ENCODE assay signal across 38 cellular contexts in the genomic region with DNA sequence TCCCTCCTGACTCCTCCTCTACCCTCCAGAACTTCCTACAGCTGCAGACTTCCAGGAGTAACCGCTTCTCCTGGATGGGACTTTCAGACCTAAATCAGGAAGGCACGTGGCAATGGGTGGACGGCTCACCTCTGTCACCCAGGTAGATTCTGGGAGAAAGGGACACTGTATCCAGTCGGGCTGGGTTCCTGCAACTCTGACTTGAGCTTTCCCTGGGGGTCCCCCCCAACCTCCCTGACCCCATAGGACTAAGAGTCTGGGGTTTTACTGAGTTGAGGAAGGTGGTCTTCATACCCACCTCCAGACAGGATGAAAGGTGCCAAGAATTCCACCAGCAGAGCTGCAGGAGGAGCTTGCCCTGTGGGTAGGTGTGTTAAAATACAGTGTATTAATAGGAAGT. TPM values are rescaled to one million over a fixed set of nuclear protein-coding genes. Genes with fewer than 3 reads are reported as not detected.
"Had no signal": no experiment of that assay in that cellular context is flagged by ENCODE, and none has a peak within 500 bp of the region (broad histone marks: within the 10 kb centered on the region; RNA-seq: fewer than 3 reads in every experiment).

No MANE protein-coding gene starts in this region.

- ATAC-seq: activated CD8-positive, alpha-beta T cell treated with anti-CD3 and anti-CD28 coated beads for 36 hours; activated naive CD4-positive, alpha-beta T cell treated with anti-CD3 and anti-CD28 coated beads, Interleukin-2, amount 50 U/mL, for 72 hours; activated T-cell treated with anti-CD3 and anti-CD28 coated beads, Interleukin-2, amount 50 U/mL, for 4 hours; activated T-cell treated with anti-CD3 and anti-CD28 coated beads, Interleukin-2, amount 50 U/mL, for 72 hours; activated T-helper 17 cell treated with anti-CD3 and anti-CD28 coated beads, Interleukin-2, amount 50 U/mL, for 72 hours; body of pancreas had no signal

- H3K4me1 ChIP-seq: adrenal gland, body of pancreas, breast epithelium had no signal

- H3K27ac ChIP-seq: adrenal gland, body of pancreas, brain microvascular endothelial cell, breast epithelium, VCaP had no signal

- H3K27me3 ChIP-seq: adrenal gland, body of pancreas, brain microvascular endothelial cell had no signal

- H3K27ac Mint-ChIP-seq: activated B cell treated with CpG ODN at 0.5 μM for 24 hours; activated CD4-positive, alpha-beta memory T cell treated with anti-CD3 and anti-CD28 coated beads for 36 hours; activated CD4-positive, alpha-beta T cell treated with anti-CD3 and anti-CD28 coated beads, Interleukin-2, amount 10 ng/mL, durations not matched to agents 24 days and 14 days; activated CD8-positive, alpha-beta T cell treated with anti-CD3 and anti-CD28 coated beads for 36 hours; activated naive CD4-positive, alpha-beta T cell treated with anti-CD3 and anti-CD28 coated beads for 36 hours; activated naive CD4-positive, alpha-beta T cell treated with anti-CD3 and anti-CD28 coated beads, Interleukin-2, amount 50 U/mL, for 72 hours; activated naive CD8-positive, alpha-beta T cell treated with anti-CD3 and anti-CD28 coated beads for 36 hours; activated T-cell treated with anti-CD3 and anti-CD28 coated beads, Interleukin-2, amount 50 U/mL, for 72 hours; activated T-helper 1 cell treated with anti-CD3 and anti-CD28 coated beads, Interleukin-12 subunit alpha, Interleukin-12 subunit beta, Interleukin-2, Interleukin-4 antibody, amounts not matched to agents 30 ng/mL and 10 ng/mL and 1 ng/mL, durations not matched to agents 14 hours and 24 hours and 36 hours; activated T-helper 17 cell treated with anti-CD3 and anti-CD28 coated beads, Interleukin-2, amount 50 U/mL, for 72 hours; T-helper 1 cell treated with Interleukin-12 subunit alpha and Interleukin-12 subunit beta and Interleukin-4 antibody, amounts not matched to agents 30 μg/mL and 1 μg/mL, for 36 hours; T-helper 2 cell treated with Interferon-gamma antibody and Interleukin-4, amounts not matched to agents 5 μg/mL and 100 μg/mL, for 36 hours had no signal

- H3K4me3 ChIP-seq: adrenal gland, body of pancreas, breast epithelium had no signal

- H3K36me3 Mint-ChIP-seq: activated naive CD4-positive, alpha-beta T cell treated with anti-CD3 and anti-CD28 coated beads, Interleukin-2, amount 50 U/mL, for 72 hours; activated naive CD8-positive, alpha-beta T cell treated with anti-CD3 and anti-CD28 coated beads for 36 hours had no signal

- H3K4me3 Mint-ChIP-seq: activated B cell treated with CpG ODN at 0.5 μM for 24 hours; activated CD4-positive, alpha-beta memory T cell treated with anti-CD3 and anti-CD28 coated beads for 36 hours; activated CD4-positive, alpha-beta T cell treated with anti-CD3 and anti-CD28 coated beads, Interleukin-2, amount 10 ng/mL, durations not matched to agents 24 days and 14 days; activated CD8-positive, alpha-beta T cell treated with anti-CD3 and anti-CD28 coated beads for 36 hours; activated naive CD4-positive, alpha-beta T cell treated with anti-CD3 and anti-CD28 coated beads for 36 hours; activated naive CD8-positive, alpha-beta T cell treated with anti-CD3 and anti-CD28 coated beads for 36 hours; activated T-cell treated with anti-CD3 and anti-CD28 coated beads, Interleukin-2, amount 50 U/mL, for 4 hours; activated T-cell treated with anti-CD3 and anti-CD28 coated beads, Interleukin-2, amount 50 U/mL, for 72 hours; activated T-helper 1 cell treated with anti-CD3 and anti-CD28 coated beads, Interleukin-12 subunit alpha, Interleukin-12 subunit beta, Interleukin-2, Interleukin-4 antibody, amounts not matched to agents 30 ng/mL and 10 ng/mL and 1 ng/mL, durations not matched to agents 14 hours and 24 hours and 36 hours; activated T-helper 17 cell treated with anti-CD3 and anti-CD28 coated beads, Interleukin-2, amount 50 U/mL, for 72 hours; T-helper 1 cell treated with Interleukin-12 subunit alpha and Interleukin-12 subunit beta and Interleukin-4 antibody, amounts not matched to agents 30 μg/mL and 1 μg/mL, for 36 hours; T-helper 2 cell treated with Interferon-gamma antibody and Interleukin-4, amounts not matched to agents 5 μg/mL and 100 μg/mL, for 36 hours had no signal

- H3K9me3 Mint-ChIP-seq: activated B cell treated with CpG ODN at 0.5 μM for 24 hours; activated CD4-positive, alpha-beta memory T cell treated with anti-CD3 and anti-CD28 coated beads for 36 hours; activated CD8-positive, alpha-beta T cell treated with anti-CD3 and anti-CD28 coated beads for 36 hours; activated naive CD4-positive, alpha-beta T cell treated with anti-CD3 and anti-CD28 coated beads for 36 hours; activated naive CD4-positive, alpha-beta T cell treated with anti-CD3 and anti-CD28 coated beads, Interleukin-2, amount 50 U/mL, for 72 hours; activated T-cell treated with anti-CD3 and anti-CD28 coated beads, Interleukin-2, amount 50 U/mL, for 4 hours; activated T-cell treated with anti-CD3 and anti-CD28 coated beads, Interleukin-2, amount 50 U/mL, for 72 hours; activated T-helper 17 cell treated with anti-CD3 and anti-CD28 coated beads, Interleukin-2, amount 50 U/mL, for 72 hours; T-helper 2 cell treated with Interferon-gamma antibody and Interleukin-4, amounts not matched to agents 5 μg/mL and 100 μg/mL, for 36 hours had no signal

- H3K36me3 ChIP-seq: adrenal gland, brain microvascular endothelial cell, breast epithelium had no signal

- FAIRE-seq: astrocyte, TTC549 had no signal

- H3K9me3 ChIP-seq: adrenal gland, body of pancreas, breast epithelium had no signal

- DNase-seq: activated B cell treated with CpG ODN at 0.5 μM for 24 hours; activated CD4-positive, alpha-beta memory T cell treated with anti-CD3 and anti-CD28 coated beads for 36 hours; activated CD4-positive, alpha-beta T cell treated with anti-CD3 and anti-CD28 coated beads for 4 hours; activated CD4-positive, alpha-beta T cell treated with anti-CD3 and anti-CD28 coated beads, Interleukin-2, amount 10 ng/mL, durations not matched to agents 24 days and 14 days; activated CD4-positive, alpha-beta T cell treated with anti-CD3 and anti-CD28 coated beads, Interleukin-2, amount 50 U/mL, for 1 hour; activated CD4-positive, alpha-beta T cell treated with anti-CD3 and anti-CD28 coated beads, Interleukin-2, amount 50 U/mL, for 4 hours; activated CD4-positive, CD25-positive, alpha-beta regulatory T cell treated with anti-CD3 and anti-CD28 coated beads, Interleukin-2, amount 50 U/mL, for 72 hours; activated CD8-positive, alpha-beta memory T cell treated with anti-CD3 and anti-CD28 coated beads, Interleukin-2, amount 50 U/mL, for 4 hours; activated CD8-positive, alpha-beta T cell treated with anti-CD3 and anti-CD28 coated beads for 36 hours; activated effector memory CD4-positive, alpha-beta T cell treated with anti-CD3 and anti-CD28 coated beads, Interleukin-2, amount 50 U/mL, for 16 hours; activated gamma-delta T cell treated with Interleukin-2 at 50 U/mL for 16 hours; activated naive CD4-positive, alpha-beta T cell; activated naive CD4-positive, alpha-beta T cell treated with anti-CD3 and anti-CD28 coated beads for 36 hours; activated naive CD4-positive, alpha-beta T cell treated with anti-CD3 and anti-CD28 coated beads, Interleukin-2, amount 50 U/mL, for 16 hours; activated naive CD8-positive, alpha-beta T cell treated with anti-CD3 and anti-CD28 coated beads for 36 hours; activated T-cell treated with anti-CD3 and anti-CD28 coated beads, Interleukin-2, amount 50 U/mL, for 4 hours; activated T-cell treated with anti-CD3 and anti-CD28 coated beads, Interleukin-2, amount 50 U/mL, for 72 hours; adrenal gland; amniotic stem cell; body of pancreas; brain microvascular endothelial cell; central memory CD4-positive, alpha-beta T cell; T-helper 1 cell; T-helper 2 cell; T-helper 9 cell had no signal

RNA-seq across cellular contexts. Expression of a gene that starts 4.4 kb away (rescaled TPM):
- total RNA-seq: activated CD4-positive, alpha-beta memory T cell treated with anti-CD3 and anti-CD28 coated beads for 36 hours; activated CD4-positive, alpha-beta T cell treated with anti-CD3 and anti-CD28 coated beads, Interleukin-2, amount 10 ng/mL, durations not matched to agents 24 days and 14 days; activated CD8-positive, alpha-beta memory T cell treated with anti-CD3 and anti-CD28 coated beads for 36 hours; activated CD8-positive, alpha-beta T cell treated with anti-CD3 and anti-CD28 coated beads for 36 hours; activated naive CD4-positive, alpha-beta T cell treated with anti-CD3 and anti-CD28 coated beads for 36 hours; activated naive CD4-positive, alpha-beta T cell treated with anti-CD3 and anti-CD28 coated beads, Interleukin-2, amount 50 U/mL, for 72 hours; activated naive CD8-positive, alpha-beta T cell treated with anti-CD3 and anti-CD28 coated beads for 36 hours; activated T-cell treated with anti-CD3 and anti-CD28 coated beads, Interleukin-2, amount 50 U/mL, for 4 hours; activated T-cell treated with anti-CD3 and anti-CD28 coated beads, Interleukin-2, amount 50 U/mL, for 72 hours; activated T-helper 1 cell treated with anti-CD3 and anti-CD28 coated beads, Interleukin-12 subunit alpha, Interleukin-12 subunit beta, Interleukin-2, Interleukin-4 antibody, amounts not matched to agents 30 ng/mL and 10 ng/mL and 1 ng/mL, durations not matched to agents 14 hours and 24 hours and 36 hours; activated T-helper 17 cell treated with anti-CD3 and anti-CD28 coated beads, Interleukin-2, amount 50 U/mL, for 72 hours; aorta; astrocyte; body of pancreas; cardiac septum; cerebellum had no signal

RNA-seq across cellular contexts. Expression of a gene that starts 20.2 kb away (rescaled TPM):
- total RNA-seq: activated CD4-positive, alpha-beta memory T cell treated with anti-CD3 and anti-CD28 coated beads for 36 hours; activated CD4-positive, alpha-beta T cell treated with anti-CD3 and anti-CD28 coated beads, Interleukin-2, amount 10 ng/mL, durations not matched to agents 24 days and 14 days; activated CD8-positive, alpha-beta memory T cell treated with anti-CD3 and anti-CD28 coated beads for 36 hours; activated CD8-positive, alpha-beta T cell treated with anti-CD3 and anti-CD28 coated beads for 36 hours; activated naive CD4-positive, alpha-beta T cell treated with anti-CD3 and anti-CD28 coated beads for 36 hours; activated naive CD4-positive, alpha-beta T cell treated with anti-CD3 and anti-CD28 coated beads, Interleukin-2, amount 50 U/mL, for 72 hours; activated naive CD8-positive, alpha-beta T cell treated with anti-CD3 and anti-CD28 coated beads for 36 hours; activated T-cell treated with anti-CD3 and anti-CD28 coated beads, Interleukin-2, amount 50 U/mL, for 4 hours; activated T-cell treated with anti-CD3 and anti-CD28 coated beads, Interleukin-2, amount 50 U/mL, for 72 hours; activated T-helper 1 cell treated with anti-CD3 and anti-CD28 coated beads, Interleukin-12 subunit alpha, Interleukin-12 subunit beta, Interleukin-2, Interleukin-4 antibody, amounts not matched to agents 30 ng/mL and 10 ng/mL and 1 ng/mL, durations not matched to agents 14 hours and 24 hours and 36 hours; activated T-helper 17 cell treated with anti-CD3 and anti-CD28 coated beads, Interleukin-2, amount 50 U/mL, for 72 hours; astrocyte had no signal

RNA-seq across cellular contexts. Expression of a gene that starts 35.6 kb away (rescaled TPM):
- total RNA-seq: activated CD4-positive, alpha-beta memory T cell treated with anti-CD3 and anti-CD28 coated beads for 36 hours; activated CD4-positive, alpha-beta T cell treated with anti-CD3 and anti-CD28 coated beads, Interleukin-2, amount 10 ng/mL, durations not matched to agents 24 days and 14 days; activated CD8-positive, alpha-beta memory T cell treated with anti-CD3 and anti-CD28 coated beads for 36 hours; activated CD8-positive, alpha-beta T cell treated with anti-CD3 and anti-CD28 coated beads for 36 hours; activated naive CD4-positive, alpha-beta T cell treated with anti-CD3 and anti-CD28 coated beads for 36 hours; activated naive CD4-positive, alpha-beta T cell treated with anti-CD3 and anti-CD28 coated beads, Interleukin-2, amount 50 U/mL, for 72 hours; activated naive CD8-positive, alpha-beta T cell treated with anti-CD3 and anti-CD28 coated beads for 36 hours; activated T-cell treated with anti-CD3 and anti-CD28 coated beads, Interleukin-2, amount 50 U/mL, for 4 hours; activated T-cell treated with anti-CD3 and anti-CD28 coated beads, Interleukin-2, amount 50 U/mL, for 72 hours; activated T-helper 1 cell treated with anti-CD3 and anti-CD28 coated beads, Interleukin-12 subunit alpha, Interleukin-12 subunit beta, Interleukin-2, Interleukin-4 antibody, amounts not matched to agents 30 ng/mL and 10 ng/mL and 1 ng/mL, durations not matched to agents 14 hours and 24 hours and 36 hours; activated T-helper 17 cell treated with anti-CD3 and anti-CD28 coated beads, Interleukin-2, amount 50 U/mL, for 72 hours; astrocyte had no signal
